Comparison of ENCODE assay signal across 28 cellular contexts in genomic region chr2:75173746-75174145, GRCh38. TPM values are rescaled to one million over a fixed set of nuclear protein-coding genes. Genes with fewer than 3 reads are reported as not detected.
"Had no signal": no experiment of that assay in that cellular context is flagged by ENCODE, and none has a peak within 500 bp of the region (broad histone marks: within the 10 kb centered on the region; RNA-seq: fewer than 3 reads in every experiment).

No MANE protein-coding gene starts in this region.

- DNase-seq: activated CD4-positive, alpha-beta T cell treated with anti-CD3 and anti-CD28 coated beads for 36 hours; activated CD4-positive, alpha-beta T cell treated with anti-CD3 and anti-CD28 coated beads, Interleukin-2, amount 50 U/mL, for 4 hours; activated CD4-positive, CD25-positive, alpha-beta regulatory T cell; activated naive CD4-positive, alpha-beta T cell; activated T-cell treated with anti-CD3 and anti-CD28 coated beads for 4 hours; activated T-cell treated with anti-CD3 and anti-CD28 coated beads, Interleukin-2, amount 50 U/mL, for 72 hours; central memory CD4-positive, alpha-beta T cell; foreskin keratinocyte; heart left ventricle; hypothalamus; left lung; lower lobe of right lung; mesendoderm; natural killer cell; stimulated activated CD4-positive, alpha-beta T cell treated with anti-CD3 and anti-CD28 coated beads, Interleukin-12 subunit alpha, Interleukin-12 subunit beta, amount 100 ng/mL, for 4 hours; stimulated activated CD4-positive, alpha-beta T cell treated with anti-CD3 and anti-CD28 coated beads, Interleukin-4, amount 100 ng/mL, for 1 hour; stimulated activated naive CD8-positive, alpha-beta T cell treated with anti-CD3 and anti-CD28 coated beads, Interleukin-15, Interleukin-2, amounts not matched to agents 100 U/mL and 50 U/mL, for 24 hours; T-helper 2 cell; testis; transverse colon had no signal

- H3K4me3 ChIP-seq: breast epithelium, esophagus muscularis mucosa, heart left ventricle, left lung, lower lobe of right lung, skin epidermis, testis, transverse colon had no signal

- ATAC-seq: activated CD4-positive, alpha-beta T cell treated with anti-CD3 and anti-CD28 coated beads for 36 hours; activated naive CD4-positive, alpha-beta T cell treated with anti-CD3 and anti-CD28 coated beads, Interleukin-2, amount 50 U/mL, for 72 hours; activated T-cell treated with anti-CD3 and anti-CD28 coated beads, Interleukin-2, amount 50 U/mL, for 72 hours; foreskin keratinocyte; heart left ventricle; left lung; lower lobe of right lung; natural killer cell; sciatic nerve; stimulated activated naive CD8-positive, alpha-beta T cell treated with anti-CD3 and anti-CD28 coated beads, Interleukin-15, Interleukin-2, amounts not matched to agents 100 U/mL and 50 U/mL, for 24 hours had no signal

- H3K27ac ChIP-seq: breast epithelium, esophagus muscularis mucosa, foreskin keratinocyte, heart left ventricle, left lung, lower lobe of right lung, neutrophil, skin epidermis, testis, transverse colon had no signal

- H3K36me3 ChIP-seq: breast epithelium, esophagus muscularis mucosa, heart left ventricle, left lung, lower lobe of right lung, neutrophil, transverse colon had no signal

- H3K9me3 ChIP-seq: breast epithelium, esophagus muscularis mucosa, heart left ventricle, left lung, lower lobe of right lung, neutrophil, testis, transverse colon had no signal

- H3K27ac Mint-ChIP-seq: activated CD4-positive, alpha-beta T cell treated with anti-CD3 and anti-CD28 coated beads for 36 hours; activated naive CD4-positive, alpha-beta T cell treated with anti-CD3 and anti-CD28 coated beads, Interleukin-2, amount 50 U/mL, for 72 hours; activated T-cell treated with anti-CD3 and anti-CD28 coated beads, Interleukin-2, amount 50 U/mL, for 72 hours; natural killer cell; progenitor cell of endocrine pancreas had no signal

- H3K27me3 ChIP-seq: breast epithelium, esophagus muscularis mucosa, heart left ventricle, left lung, neutrophil, testis, transverse colon had no signal

- H3K36me3 Mint-ChIP-seq: activated naive CD4-positive, alpha-beta T cell treated with anti-CD3 and anti-CD28 coated beads, Interleukin-2, amount 50 U/mL, for 72 hours; natural killer cell had no signal

- H3K9me3 Mint-ChIP-seq: activated naive CD4-positive, alpha-beta T cell treated with anti-CD3 and anti-CD28 coated beads, Interleukin-2, amount 50 U/mL, for 72 hours; activated T-cell treated with anti-CD3 and anti-CD28 coated beads, Interleukin-2, amount 50 U/mL, for 72 hours had no signal

- H3K4me1 Mint-ChIP-seq: activated CD4-positive, alpha-beta T cell treated with anti-CD3 and anti-CD28 coated beads for 36 hours; natural killer cell had no signal

- H3K4me1 ChIP-seq: breast epithelium, esophagus muscularis mucosa, foreskin keratinocyte, heart left ventricle, left lung, lower lobe of right lung, testis, transverse colon had no signal

- H3K4me3 Mint-ChIP-seq: activated CD4-positive, alpha-beta T cell treated with anti-CD3 and anti-CD28 coated beads for 36 hours; activated T-cell treated with anti-CD3 and anti-CD28 coated beads, Interleukin-2, amount 50 U/mL, for 72 hours; natural killer cell had no signal

RNA-seq across cellular contexts. Expression of gene TACR1, which starts 25.6 kb away (rescaled TPM):
- total RNA-seq: activated CD4-positive, alpha-beta T cell treated with anti-CD3 and anti-CD28 coated beads for 36 hours; activated naive CD4-positive, alpha-beta T cell treated with anti-CD3 and anti-CD28 coated beads, Interleukin-2, amount 50 U/mL, for 72 hours; activated T-cell treated with anti-CD3 and anti-CD28 coated beads, Interleukin-2, amount 50 U/mL, for 72 hours; foreskin keratinocyte; natural killer cell; osteocyte had no signal
